In genomic region chr17:74211141-74211928, GRCh38 we compare ENCODE assay signal across 9 cellular contexts. TPM values are rescaled to one million over a fixed set of nuclear protein-coding genes. Genes with fewer than 3 reads are reported as not detected.
A peak's percentile ranks its signal among the peaks of the same experiment; 100 is the strongest.
DNase-seq lines count a peak whose midpoint lies in the region; ATAC-seq and TF ChIP-seq lines count a peak whose summit lies in the region.
"Had no signal": no experiment of that assay in that cellular context is flagged by ENCODE, and none has a peak within 500 bp of the region (broad histone marks: within the 10 kb centered on the region; RNA-seq: fewer than 3 reads in every experiment).

No MANE protein-coding gene starts in this region.

- no peaks in the 10 kb centered on the region for H3K9me3 ChIP-seq in iPS-18a (ENCODE audit: control insufficient read depth, low read depth, low read length)
- H3K9me3 ChIP-seq: neutrophil had no signal

- peak overlapping the region; percentile 24 for H3K9ac ChIP-seq in iPS-18a (ENCODE audit: low read length)

- DNase-seq in HFFc6 = no peak
- DNase-seq in NCI-H1436 (lab: John Stamatoyannopoulos, UW) = no peak
- no peak for DNase-seq in midbrain (lab: John Stamatoyannopoulos, UW)
- DNase-seq in NAMALWA (ENCODE audit: low spot score) = no peak

- H3K4me1 ChIP-seq in iPS-18a (ENCODE audit: control insufficient read depth, low read depth, low read length) = peaks cover 28% of the 10 kb centered on the region

- H3K27me3 ChIP-seq in iPS-18a (ENCODE audit: control insufficient read depth, insufficient read depth, low read length) = peaks cover 36% of the 10 kb centered on the region

- no peak for ATAC-seq in HG03095 (IDR thresholded peaks at IDR 0.05; ENCODE audit: unreplicated experiment)

- no peak for TF ChIP-seq CTCF in 22Rv1 (IDR thresholded peaks at IDR 0.05)
- no peak for TF ChIP-seq CTCF in HFFc6 (IDR thresholded peaks at IDR 0.05)

- peaks cover 36% of the 10 kb centered on the region for H3K36me3 ChIP-seq in iPS-18a (ENCODE audit: control insufficient read depth, low read depth, low read length)

- peak overlapping the region; percentile 71 for H3K4me3 ChIP-seq in iPS-18a (ENCODE audit: low read length)

- peak overlapping the region; percentile 83 for H3K27ac Mint-ChIP-seq in HFFc6
- H3K27ac Mint-ChIP-seq in activated naive CD4-positive, alpha-beta T cell treated with anti-CD3 and anti-CD28 coated beads, Interleukin-2, amount 50 U/mL, for 24 hours = peak overlapping the region; percentile 94

- H3K27me3 Mint-ChIP-seq in HFFc6 (ENCODE audit: insufficient read depth) = peaks cover 27% of the 10 kb centered on the region
- H3K27me3 Mint-ChIP-seq in activated naive CD4-positive, alpha-beta T cell treated with anti-CD3 and anti-CD28 coated beads, Interleukin-2, amount 50 U/mL, for 24 hours = no peaks in the 10 kb centered on the region

- H3K36me3 Mint-ChIP-seq in HFFc6 (ENCODE audit: low read depth) = peaks cover 34% of the 10 kb centered on the region
- peaks cover 16% of the 10 kb centered on the region for H3K36me3 Mint-ChIP-seq in activated naive CD4-positive, alpha-beta T cell treated with anti-CD3 and anti-CD28 coated beads, Interleukin-2, amount 50 U/mL, for 24 hours

- H3K27ac ChIP-seq in 22Rv1 = peak overlapping the region; percentile 17; the same call in 1 of the 2 replicates
- H3K27ac ChIP-seq in iPS-18a (ENCODE audit: low read length) = no peak overlapping the region
- H3K27ac ChIP-seq: neutrophil had no signal

- H3K9me3 Mint-ChIP-seq in HFFc6 = no peaks in the 10 kb centered on the region
- H3K9me3 Mint-ChIP-seq in activated naive CD4-positive, alpha-beta T cell treated with anti-CD3 and anti-CD28 coated beads, Interleukin-2, amount 50 U/mL, for 24 hours = no peaks in the 10 kb centered on the region

- peaks cover 61% of the 10 kb centered on the region for H3K4me1 Mint-ChIP-seq in HFFc6 (ENCODE audit: low read depth)
- H3K4me1 Mint-ChIP-seq in activated naive CD4-positive, alpha-beta T cell treated with anti-CD3 and anti-CD28 coated beads, Interleukin-2, amount 50 U/mL, for 24 hours = peaks cover 50% of the 10 kb centered on the region

- H3K4me3 Mint-ChIP-seq in HFFc6 = peak overlapping the region; percentile 91
- H3K4me3 Mint-ChIP-seq in activated naive CD4-positive, alpha-beta T cell treated with anti-CD3 and anti-CD28 coated beads, Interleukin-2, amount 50 U/mL, for 24 hours = peak overlapping the region; percentile 69

RNA-seq across cellular contexts. Expression of gene TTYH2, which starts 2.0 kb away (rescaled TPM):
- total RNA-seq in HFFc6 (2021; fragmentation: NEBNext Ultra II Directional; extraction: Animal tissue kit (Norgen Biotek cat#: 25700)) = 1 to 10 TPM; 1.2 to 2.7 (median 1.9) TPM

RNA-seq across cellular contexts. Expression of gene RPL38, which starts 7.9 kb away (rescaled TPM):
- total RNA-seq in HFFc6 (2021; fragmentation: NEBNext Ultra II Directional; extraction: Animal tissue kit (Norgen Biotek cat#: 25700)) = 100 to 1,000 TPM; 660 to 867 (median 812) TPM
